In the genomic region with DNA sequence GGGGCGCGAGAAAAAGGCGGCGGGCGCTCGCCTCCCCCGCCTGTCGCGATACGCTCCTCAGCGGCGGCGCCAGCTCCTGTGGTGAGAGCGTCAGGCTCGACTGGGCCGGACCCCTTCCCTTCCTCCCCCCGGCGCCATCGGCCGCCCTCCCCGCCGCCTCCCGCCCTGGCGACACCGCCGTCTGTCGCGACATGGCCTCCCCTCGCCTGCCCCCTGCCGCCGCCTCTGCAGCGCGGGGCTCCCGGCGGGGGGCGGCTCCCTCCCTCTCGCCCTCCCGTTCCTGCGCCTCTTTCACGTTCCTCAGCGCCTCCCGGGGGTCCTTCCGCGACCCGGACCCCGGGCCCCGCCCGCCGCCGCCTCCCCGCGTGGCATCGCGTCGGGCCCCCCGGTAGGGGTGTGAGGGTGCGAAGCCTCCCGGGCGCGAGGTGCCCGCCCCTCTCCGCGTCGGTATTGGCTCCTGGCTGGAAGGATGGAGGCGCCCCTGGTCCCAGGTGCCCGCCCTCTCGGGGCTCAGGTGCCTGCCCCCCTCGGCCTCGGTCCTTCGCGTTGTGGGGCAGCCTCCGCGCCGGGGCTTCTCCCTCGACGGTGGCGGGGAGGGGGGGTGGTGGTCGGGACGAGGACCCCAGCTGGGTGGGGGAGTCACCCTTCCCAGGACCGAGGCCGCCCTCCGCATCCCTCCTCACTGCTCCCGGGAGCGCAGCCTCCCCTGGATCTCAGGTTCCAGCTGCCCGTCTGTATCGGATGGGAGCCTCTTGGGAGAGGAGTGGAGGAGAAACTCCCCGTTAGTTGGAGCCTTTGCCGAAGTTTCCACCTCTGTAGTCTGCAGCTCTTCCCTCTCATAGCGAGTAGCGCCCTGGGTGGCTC, we compare ENCODE assay signal across 1 cellular context.
A peak's percentile ranks its signal among the peaks of the same experiment; 100 is the strongest.
TF ChIP-seq lines count a peak whose summit lies in the region.

No MANE protein-coding gene starts in this region.

TF ChIP-seq in HepG2, 621 proteins besides CTCF, POLR2A, EP300 and RAD21 (continued from another document and continues in another):
- TF ChIP-seq HOMEZ (CRISPR knock-in tag; IDR thresholded peaks at IDR 0.05; ENCODE audit: low read depth) = no peak
- no peak for TF ChIP-seq RORA (CRISPR knock-in tag; IDR thresholded peaks at IDR 0.05)
- peak; percentile 45; the same call in 1 of the 2 replicates for TF ChIP-seq HOXA5 (CRISPR knock-in tag; IDR thresholded peaks at IDR 0.05)
- TF ChIP-seq ZNF710 (CRISPR knock-in tag; IDR thresholded peaks at IDR 0.05; ENCODE audit: borderline replicate concordance) = 0 out of 2 replicates have a peak, but pooled peaks have one; percentile 17
- no peak for TF ChIP-seq MLXIP (CRISPR knock-in tag; IDR thresholded peaks at IDR 0.05; ENCODE audit: borderline replicate concordance)
- TF ChIP-seq ZNF253 (CRISPR knock-in tag; IDR thresholded peaks at IDR 0.05; ENCODE audit: borderline replicate concordance) = no peak
- TF ChIP-seq RELA (CRISPR knock-in tag; IDR thresholded peaks at IDR 0.05) = no peak
- peak; percentile 72; the same call in 1 of the 2 replicates for TF ChIP-seq ZNF563 (CRISPR knock-in tag; IDR thresholded peaks at IDR 0.05)
- TF ChIP-seq ERF (CRISPR knock-in tag; IDR thresholded peaks at IDR 0.05) = peak; percentile 43
- no peak for TF ChIP-seq SALL1 (CRISPR knock-in tag; IDR thresholded peaks at IDR 0.05)
- TF ChIP-seq NR2C2 (CRISPR knock-in tag; IDR thresholded peaks at IDR 0.05; ENCODE audit: borderline replicate concordance) = no peak
- no peak for TF ChIP-seq ZNF724P (CRISPR knock-in tag; IDR thresholded peaks at IDR 0.05; ENCODE audit: borderline replicate concordance)
- no peak for TF ChIP-seq ZSCAN9 (CRISPR knock-in tag; IDR thresholded peaks at IDR 0.05; ENCODE audit: borderline replicate concordance)
- peak; percentile 8; the same call in 1 of the 2 replicates for TF ChIP-seq POLR2G (IDR thresholded peaks at IDR 0.05; ENCODE audit: low read depth, low read length)
- TF ChIP-seq, protein P1, sequence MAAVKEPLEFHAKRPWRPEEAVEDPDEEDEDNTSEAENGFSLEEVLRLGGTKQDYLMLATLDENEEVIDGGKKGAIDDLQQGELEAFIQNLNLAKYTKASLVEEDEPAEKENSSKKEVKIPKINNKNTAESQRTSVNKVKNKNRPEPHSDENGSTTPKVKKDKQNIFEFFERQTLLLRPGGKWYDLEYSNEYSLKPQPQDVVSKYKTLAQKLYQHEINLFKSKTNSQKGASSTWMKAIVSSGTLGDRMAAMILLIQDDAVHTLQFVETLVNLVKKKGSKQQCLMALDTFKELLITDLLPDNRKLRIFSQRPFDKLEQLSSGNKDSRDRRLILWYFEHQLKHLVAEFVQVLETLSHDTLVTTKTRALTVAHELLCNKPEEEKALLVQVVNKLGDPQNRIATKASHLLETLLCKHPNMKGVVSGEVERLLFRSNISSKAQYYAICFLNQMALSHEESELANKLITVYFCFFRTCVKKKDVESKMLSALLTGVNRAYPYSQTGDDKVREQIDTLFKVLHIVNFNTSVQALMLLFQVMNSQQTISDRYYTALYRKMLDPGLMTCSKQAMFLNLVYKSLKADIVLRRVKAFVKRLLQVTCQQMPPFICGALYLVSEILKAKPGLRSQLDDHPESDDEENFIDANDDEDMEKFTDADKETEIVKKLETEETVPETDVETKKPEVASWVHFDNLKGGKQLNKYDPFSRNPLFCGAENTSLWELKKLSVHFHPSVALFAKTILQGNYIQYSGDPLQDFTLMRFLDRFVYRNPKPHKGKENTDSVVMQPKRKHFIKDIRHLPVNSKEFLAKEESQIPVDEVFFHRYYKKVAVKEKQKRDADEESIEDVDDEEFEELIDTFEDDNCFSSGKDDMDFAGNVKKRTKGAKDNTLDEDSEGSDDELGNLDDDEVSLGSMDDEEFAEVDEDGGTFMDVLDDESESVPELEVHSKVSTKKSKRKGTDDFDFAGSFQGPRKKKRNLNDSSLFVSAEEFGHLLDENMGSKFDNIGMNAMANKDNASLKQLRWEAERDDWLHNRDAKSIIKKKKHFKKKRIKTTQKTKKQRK (IDR thresholded peaks at IDR 0.05; ENCODE audit: low read length) = no peak
- TF ChIP-seq TP53 (CRISPR knock-in tag; conservative IDR thresholded peaks at IDR 0.05) = no peak
- TF ChIP-seq, protein P2, sequence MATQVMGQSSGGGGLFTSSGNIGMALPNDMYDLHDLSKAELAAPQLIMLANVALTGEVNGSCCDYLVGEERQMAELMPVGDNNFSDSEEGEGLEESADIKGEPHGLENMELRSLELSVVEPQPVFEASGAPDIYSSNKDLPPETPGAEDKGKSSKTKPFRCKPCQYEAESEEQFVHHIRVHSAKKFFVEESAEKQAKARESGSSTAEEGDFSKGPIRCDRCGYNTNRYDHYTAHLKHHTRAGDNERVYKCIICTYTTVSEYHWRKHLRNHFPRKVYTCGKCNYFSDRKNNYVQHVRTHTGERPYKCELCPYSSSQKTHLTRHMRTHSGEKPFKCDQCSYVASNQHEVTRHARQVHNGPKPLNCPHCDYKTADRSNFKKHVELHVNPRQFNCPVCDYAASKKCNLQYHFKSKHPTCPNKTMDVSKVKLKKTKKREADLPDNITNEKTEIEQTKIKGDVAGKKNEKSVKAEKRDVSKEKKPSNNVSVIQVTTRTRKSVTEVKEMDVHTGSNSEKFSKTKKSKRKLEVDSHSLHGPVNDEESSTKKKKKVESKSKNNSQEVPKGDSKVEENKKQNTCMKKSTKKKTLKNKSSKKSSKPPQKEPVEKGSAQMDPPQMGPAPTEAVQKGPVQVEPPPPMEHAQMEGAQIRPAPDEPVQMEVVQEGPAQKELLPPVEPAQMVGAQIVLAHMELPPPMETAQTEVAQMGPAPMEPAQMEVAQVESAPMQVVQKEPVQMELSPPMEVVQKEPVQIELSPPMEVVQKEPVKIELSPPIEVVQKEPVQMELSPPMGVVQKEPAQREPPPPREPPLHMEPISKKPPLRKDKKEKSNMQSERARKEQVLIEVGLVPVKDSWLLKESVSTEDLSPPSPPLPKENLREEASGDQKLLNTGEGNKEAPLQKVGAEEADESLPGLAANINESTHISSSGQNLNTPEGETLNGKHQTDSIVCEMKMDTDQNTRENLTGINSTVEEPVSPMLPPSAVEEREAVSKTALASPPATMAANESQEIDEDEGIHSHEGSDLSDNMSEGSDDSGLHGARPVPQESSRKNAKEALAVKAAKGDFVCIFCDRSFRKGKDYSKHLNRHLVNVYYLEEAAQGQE (IDR thresholded peaks at IDR 0.05; ENCODE audit: borderline replicate concordance in 1 of 2, low read depth in 1 of 2, low read length in 2 of 2) = no peak
- no peak for TF ChIP-seq MAF1 (CRISPR knock-in tag; IDR thresholded peaks at IDR 0.05; ENCODE audit: borderline replicate concordance)
- TF ChIP-seq ZBTB49 (CRISPR knock-in tag; IDR thresholded peaks at IDR 0.05; ENCODE audit: borderline replicate concordance) = no peak
- TF ChIP-seq FOSL1 (CRISPR knock-in tag; IDR thresholded peaks at IDR 0.05; ENCODE audit: borderline replicate concordance) = no peak
- TF ChIP-seq, protein P3, sequence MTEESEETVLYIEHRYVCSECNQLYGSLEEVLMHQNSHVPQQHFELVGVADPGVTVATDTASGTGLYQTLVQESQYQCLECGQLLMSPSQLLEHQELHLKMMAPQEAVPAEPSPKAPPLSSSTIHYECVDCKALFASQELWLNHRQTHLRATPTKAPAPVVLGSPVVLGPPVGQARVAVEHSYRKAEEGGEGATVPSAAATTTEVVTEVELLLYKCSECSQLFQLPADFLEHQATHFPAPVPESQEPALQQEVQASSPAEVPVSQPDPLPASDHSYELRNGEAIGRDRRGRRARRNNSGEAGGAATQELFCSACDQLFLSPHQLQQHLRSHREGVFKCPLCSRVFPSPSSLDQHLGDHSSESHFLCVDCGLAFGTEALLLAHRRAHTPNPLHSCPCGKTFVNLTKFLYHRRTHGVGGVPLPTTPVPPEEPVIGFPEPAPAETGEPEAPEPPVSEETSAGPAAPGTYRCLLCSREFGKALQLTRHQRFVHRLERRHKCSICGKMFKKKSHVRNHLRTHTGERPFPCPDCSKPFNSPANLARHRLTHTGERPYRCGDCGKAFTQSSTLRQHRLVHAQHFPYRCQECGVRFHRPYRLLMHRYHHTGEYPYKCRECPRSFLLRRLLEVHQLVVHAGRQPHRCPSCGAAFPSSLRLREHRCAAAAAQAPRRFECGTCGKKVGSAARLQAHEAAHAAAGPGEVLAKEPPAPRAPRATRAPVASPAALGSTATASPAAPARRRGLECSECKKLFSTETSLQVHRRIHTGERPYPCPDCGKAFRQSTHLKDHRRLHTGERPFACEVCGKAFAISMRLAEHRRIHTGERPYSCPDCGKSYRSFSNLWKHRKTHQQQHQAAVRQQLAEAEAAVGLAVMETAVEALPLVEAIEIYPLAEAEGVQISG (CRISPR knock-in tag; IDR thresholded peaks at IDR 0.05) = 0 out of 2 replicates have a peak, but pooled peaks have one; percentile 9
